ENCODE assay signal across 9 cellular contexts in the genomic region with DNA sequence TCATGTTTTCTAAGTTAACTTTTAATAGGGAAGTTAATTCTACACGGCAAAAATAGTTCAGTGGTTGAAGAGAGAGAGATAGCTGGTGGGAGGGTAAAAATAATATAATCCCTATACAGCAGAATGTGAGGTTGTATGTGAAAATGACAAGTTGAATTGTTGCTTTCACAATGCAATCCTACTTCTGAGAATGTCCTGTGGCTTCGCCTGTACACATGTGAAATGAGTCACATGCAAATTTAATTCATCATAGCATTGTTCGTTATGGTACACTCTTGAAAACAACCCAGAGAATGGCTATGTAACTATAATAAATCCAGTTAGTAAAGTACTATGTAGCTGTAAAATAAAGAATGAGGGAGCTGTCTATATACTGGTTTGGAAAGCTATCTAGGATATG. TPM values are rescaled to one million over a fixed set of nuclear protein-coding genes. Genes with fewer than 3 reads are reported as not detected.
A peak's percentile ranks its signal among the peaks of the same experiment; 100 is the strongest.
DNase-seq lines count a peak whose midpoint lies in the region; ATAC-seq and TF ChIP-seq lines count a peak whose summit lies in the region.
"Had no signal": no experiment of that assay in that cellular context is flagged by ENCODE, and none has a peak within 500 bp of the region (broad histone marks: within the 10 kb centered on the region; RNA-seq: fewer than 3 reads in every experiment).

No MANE protein-coding gene starts in this region.

- peaks cover 18% of the 10 kb centered on the region for H3K36me3 Mint-ChIP-seq in natural killer cell treated with Interleukin-12 subunit alpha and Interleukin-12 subunit beta and Interleukin-15 and Interleukin-18, amount 100 ng/mL, for 72 hours
- peaks cover 4% of the 10 kb centered on the region for H3K36me3 Mint-ChIP-seq in natural killer cell
- peaks cover 14% of the 10 kb centered on the region for H3K36me3 Mint-ChIP-seq in activated naive CD8-positive, alpha-beta T cell treated with anti-CD3 and anti-CD28 coated beads, Interleukin-2, amount 10 ng/mL, durations not matched to agents 7 days and 5 days

- intact Hi-C loops in natural killer cell (cut with micrococcal nuclease) (no loop called here), upper lobe of right lung (cut with DNase I) (no loop called here), cardiac septum (cut with DNase I) (no loop called here), sciatic nerve (cut with DNase I) (no loop called here)

- TF ChIP-seq CTCF in natural killer cell (IDR thresholded peaks at IDR 0.05) (no peak), upper lobe of right lung (IDR thresholded peaks at IDR 0.05) (no peak)

- H3K4me1 ChIP-seq in upper lobe of right lung, result no peaks in the 10 kb centered on the region

- DNase-seq in natural killer cell treated with Interleukin-12 subunit alpha and Interleukin-12 subunit beta and Interleukin-15 and Interleukin-18, amount 100 ng/mL, for 72 hours (ENCODE audit: low spot score), result no peak
- DNase-seq in natural killer cell (no peak), upper lobe of right lung (no peak), cardiac septum (ENCODE audit: low spot score) (no peak), sciatic nerve (ENCODE audit: low spot score) (no peak), ecto neural progenitor cell (ENCODE audit: low spot score) (no peak)
- no peak for DNase-seq in activated naive CD8-positive, alpha-beta T cell treated with anti-CD3 and anti-CD28 coated beads, Interleukin-2, amount 10 ng/mL, durations not matched to agents 7 days and 5 days

- ATAC-seq in natural killer cell treated with Interleukin-12 subunit alpha and Interleukin-12 subunit beta and Interleukin-15 and Interleukin-18, amount 100 ng/mL, for 72 hours, result peak; percentile 93 to 94
- ATAC-seq in natural killer cell (no peak), HG03064 (IDR thresholded peaks at IDR 0.05; ENCODE audit: low read depth, unreplicated experiment) (peak; percentile 98), upper lobe of right lung (peak; percentile 44), sciatic nerve (no peak)
- peak; percentile 56 for ATAC-seq in activated naive CD8-positive, alpha-beta T cell treated with anti-CD3 and anti-CD28 coated beads, Interleukin-2, amount 10 ng/mL, durations not matched to agents 7 days and 5 days (ENCODE audit: low read depth)

- H3K27ac ChIP-seq in upper lobe of right lung, result no peak overlapping the region
- H3K27ac ChIP-seq: C4-2B had no signal

- no peaks in the 10 kb centered on the region for H3K9me3 ChIP-seq in upper lobe of right lung

- H3K27ac Mint-ChIP-seq in natural killer cell treated with Interleukin-12 subunit alpha and Interleukin-12 subunit beta and Interleukin-15 and Interleukin-18, amount 100 ng/mL, for 72 hours, result peak overlapping the region; percentile 86 to 95
- H3K27ac Mint-ChIP-seq in natural killer cell, result no peak overlapping the region
- H3K27ac Mint-ChIP-seq in activated naive CD8-positive, alpha-beta T cell treated with anti-CD3 and anti-CD28 coated beads, Interleukin-2, amount 10 ng/mL, durations not matched to agents 7 days and 5 days, result peak overlapping the region; percentile 15

- peak overlapping the region; percentile 80 for H3K4me3 Mint-ChIP-seq in natural killer cell treated with Interleukin-12 subunit alpha and Interleukin-12 subunit beta and Interleukin-15 and Interleukin-18, amount 100 ng/mL, for 72 hours
- H3K4me3 Mint-ChIP-seq in natural killer cell, result no peak overlapping the region
- H3K4me3 Mint-ChIP-seq in activated naive CD8-positive, alpha-beta T cell treated with anti-CD3 and anti-CD28 coated beads, Interleukin-2, amount 10 ng/mL, durations not matched to agents 7 days and 5 days, result no peak overlapping the region

- H3K4me3 ChIP-seq in upper lobe of right lung, result no peak overlapping the region

- peaks cover 48 to 53% of the 10 kb centered on the region in 2 donors for H3K4me1 Mint-ChIP-seq in natural killer cell treated with Interleukin-12 subunit alpha and Interleukin-12 subunit beta and Interleukin-15 and Interleukin-18, amount 100 ng/mL, for 72 hours (ENCODE audit: low read depth in 2 of 2)
- H3K4me1 Mint-ChIP-seq in natural killer cell, result peaks cover 5 to 7% of the 10 kb centered on the region in 2 donors
- H3K4me1 Mint-ChIP-seq in activated naive CD8-positive, alpha-beta T cell treated with anti-CD3 and anti-CD28 coated beads, Interleukin-2, amount 10 ng/mL, durations not matched to agents 7 days and 5 days, result peaks cover 19% of the 10 kb centered on the region

- POLR2A ChIA-PET in activated naive CD8-positive, alpha-beta T cell treated with anti-CD3 and anti-CD28 coated beads, Interleukin-2, amount 10 ng/mL, durations not matched to agents 7 days and 5 days (lab: Charles Lee), result interaction anchor here (0.9 kb wide), 1 partner anchor 9 kb away, joined by 3 read pairs; no protein-coding TSS in a partner anchor

- H3K27me3 ChIP-seq in upper lobe of right lung, result no peaks in the 10 kb centered on the region

- peaks cover 5% of the 10 kb centered on the region for H3K9me3 Mint-ChIP-seq in natural killer cell treated with Interleukin-12 subunit alpha and Interleukin-12 subunit beta and Interleukin-15 and Interleukin-18, amount 100 ng/mL, for 72 hours
- no peaks in the 10 kb centered on the region for H3K9me3 Mint-ChIP-seq in natural killer cell
- H3K9me3 Mint-ChIP-seq in activated naive CD8-positive, alpha-beta T cell treated with anti-CD3 and anti-CD28 coated beads, Interleukin-2, amount 10 ng/mL, durations not matched to agents 7 days and 5 days, result no peaks in the 10 kb centered on the region

- peaks cover 27% of the 10 kb centered on the region for H3K36me3 ChIP-seq in upper lobe of right lung

- no peaks in the 10 kb centered on the region for H3K27me3 Mint-ChIP-seq in natural killer cell treated with Interleukin-12 subunit alpha and Interleukin-12 subunit beta and Interleukin-15 and Interleukin-18, amount 100 ng/mL, for 72 hours
- H3K27me3 Mint-ChIP-seq in natural killer cell (ENCODE audit: low read depth in 2 of 2), result no peaks in the 10 kb centered on the region
- no peaks in the 10 kb centered on the region for H3K27me3 Mint-ChIP-seq in activated naive CD8-positive, alpha-beta T cell treated with anti-CD3 and anti-CD28 coated beads, Interleukin-2, amount 10 ng/mL, durations not matched to agents 7 days and 5 days

RNA-seq across cellular contexts. Expression of a gene that starts 46.1 kb away (rescaled TPM):
- 10 to 100 TPM in 1 of 2 donors, 1 to 10 TPM in 1; 8.1 to 12.4 TPM for total RNA-seq in natural killer cell treated with Interleukin-12 subunit alpha and Interleukin-12 subunit beta and Interleukin-15 and Interleukin-18, amount 100 ng/mL, for 72 hours
- total RNA-seq in natural killer cell, result 10 to 100 TPM in 2 of 3 donors, 1 to 10 TPM in 1; 9.7 to 10.5 (median 10.3) TPM
- total RNA-seq in activated naive CD8-positive, alpha-beta T cell treated with anti-CD3 and anti-CD28 coated beads, Interleukin-2, amount 10 ng/mL, durations not matched to agents 7 days and 5 days, result 10 to 100 TPM; 10.6 to 10.8 TPM
- 27.9 TPM for total RNA-seq in upper lobe of right lung
- 35.0 TPM for total RNA-seq in cardiac septum
- 25.0 TPM for total RNA-seq in sciatic nerve

Comparison
In these comparisons a context has a peak if more than half of its experiments do, and no peak if none do; other contexts are left out.
1. ATAC-seq: peak in natural killer cell treated with Interleukin-12 subunit alpha and Interleukin-12 subunit beta and Interleukin-15 and Interleukin-18, amount 100 ng/mL, for 72 hours (2 of 2), HG03064 (single experiment), activated naive CD8-positive, alpha-beta T cell treated with anti-CD3 and anti-CD28 coated beads, Interleukin-2, amount 10 ng/mL, durations not matched to agents 7 days and 5 days (single experiment) and upper lobe of right lung (single experiment); none in natural killer cell (0 of 3) and sciatic nerve (single experiment).
2. H3K27ac Mint-ChIP-seq: peak in natural killer cell treated with Interleukin-12 subunit alpha and Interleukin-12 subunit beta and Interleukin-15 and Interleukin-18, amount 100 ng/mL, for 72 hours (2 of 2) and activated naive CD8-positive, alpha-beta T cell treated with anti-CD3 and anti-CD28 coated beads, Interleukin-2, amount 10 ng/mL, durations not matched to agents 7 days and 5 days (single experiment); none in natural killer cell (0 of 2).